In genomic region chr21:16829532-16829931, GRCh38 we compare ENCODE assay signal across 31 cellular contexts.
"Had no signal": no experiment of that assay in that cellular context is flagged by ENCODE, and none has a peak within 500 bp of the region (broad histone marks: within the 10 kb centered on the region; RNA-seq: fewer than 3 reads in every experiment).

No MANE protein-coding gene starts in this region.

- H3K4me3 Mint-ChIP-seq: effector memory CD8-positive, alpha-beta T cell; immature natural killer cell; naive thymus-derived CD4-positive, alpha-beta T cell; nephron; stimulated activated naive CD8-positive, alpha-beta T cell treated with anti-CD3 and anti-CD28 coated beads, Interleukin-15, amount 100 ng/mL, for 72 hours had no signal

- ATAC-seq: effector memory CD8-positive, alpha-beta T cell; left colon; naive thymus-derived CD4-positive, alpha-beta T cell; sciatic nerve; stimulated activated naive CD8-positive, alpha-beta T cell treated with anti-CD3 and anti-CD28 coated beads, Interleukin-15, amount 100 ng/mL, for 72 hours; upper lobe of right lung had no signal

- H3K9me3 ChIP-seq: esophagus squamous epithelium, left ventricle myocardium inferior, prostate gland, right atrium auricular region, suprapubic skin, transverse colon, upper lobe of right lung, uterus had no signal

- H3K4me3 ChIP-seq: coronary artery, esophagus squamous epithelium, left ventricle myocardium inferior, lung, prostate gland, right atrium auricular region, smooth muscle cell, suprapubic skin, transverse colon, upper lobe of right lung, uterus had no signal

- H3K36me3 ChIP-seq: esophagus squamous epithelium, left ventricle myocardium inferior, prostate gland, right atrium auricular region, suprapubic skin, transverse colon, upper lobe of right lung, uterus had no signal

- H3K4me1 ChIP-seq: esophagus squamous epithelium, left ventricle myocardium inferior, prostate gland, right atrium auricular region, suprapubic skin, transverse colon, upper lobe of right lung, uterus had no signal

- H3K4me1 Mint-ChIP-seq: immature natural killer cell; naive thymus-derived CD4-positive, alpha-beta T cell; stimulated activated naive CD8-positive, alpha-beta T cell treated with anti-CD3 and anti-CD28 coated beads, Interleukin-15, amount 100 ng/mL, for 72 hours had no signal

- H3K36me3 Mint-ChIP-seq: immature natural killer cell; naive thymus-derived CD4-positive, alpha-beta T cell had no signal

- H3K27ac ChIP-seq: coronary artery, esophagus squamous epithelium, left ventricle myocardium inferior, prostate gland, right atrium auricular region, suprapubic skin, transverse colon, upper lobe of right lung, uterus had no signal

- H3K27me3 ChIP-seq: esophagus squamous epithelium, right atrium auricular region, suprapubic skin, transverse colon, upper lobe of right lung, uterus had no signal

- DNase-seq: effector memory CD8-positive, alpha-beta T cell; erythroblast; esophagus squamous epithelium; foreskin melanocyte; hypothalamus; immature natural killer cell; islet precursor cell; kidney glomerular epithelial cell; left colon; left ventricle myocardium inferior; mesenchymal stem cell; midbrain; naive thymus-derived CD4-positive, alpha-beta T cell; nucleus accumbens; stimulated activated CD4-positive, alpha-beta T cell treated with anti-CD3 and anti-CD28 coated beads, Interleukin-12 subunit alpha, Interleukin-12 subunit beta, amount 100 ng/mL, for 4 hours; stimulated activated CD4-positive, alpha-beta T cell treated with anti-CD3 and anti-CD28 coated beads, Interleukin-1b, Interleukin-23, amount 100 ng/mL, for 48 hours; stimulated activated CD4-positive, alpha-beta T cell treated with anti-CD3 and anti-CD28 coated beads, Interleukin-4, amount 100 ng/mL, for 1 hour; stimulated activated CD8-positive, alpha-beta memory T cell treated with anti-CD3 and anti-CD28 coated beads, Interleukin-4, amount 100 ng/mL, for 48 hours; stimulated activated naive CD4-positive, alpha-beta T cell; stimulated activated naive CD8-positive, alpha-beta T cell treated with anti-CD3 and anti-CD28 coated beads, Interleukin-15, amount 100 ng/mL, for 72 hours; transverse colon; upper lobe of right lung; uterus had no signal

- H3K27me3 Mint-ChIP-seq: effector memory CD8-positive, alpha-beta T cell; naive thymus-derived CD4-positive, alpha-beta T cell; stimulated activated naive CD8-positive, alpha-beta T cell treated with anti-CD3 and anti-CD28 coated beads, Interleukin-15, amount 100 ng/mL, for 72 hours had no signal

- H3K27ac Mint-ChIP-seq: effector memory CD8-positive, alpha-beta T cell; immature natural killer cell; naive thymus-derived CD4-positive, alpha-beta T cell; nephron; stimulated activated naive CD8-positive, alpha-beta T cell treated with anti-CD3 and anti-CD28 coated beads, Interleukin-15, amount 100 ng/mL, for 72 hours had no signal
